In genomic region chr7:155941688-155942087, GRCh38 we compare ENCODE assay signal across 15 cellular contexts.
DNase-seq lines count a peak whose midpoint lies in the region; ATAC-seq, FAIRE-seq and TF ChIP-seq lines count a peak whose summit lies in the region.
"Had no signal": no experiment of that assay in that cellular context is flagged by ENCODE, and none has a peak within 500 bp of the region (broad histone marks: within the 10 kb centered on the region; RNA-seq: fewer than 3 reads in every experiment).

No MANE protein-coding gene starts in this region.

- H3K27ac ChIP-seq in neural cell (ENCODE audit: low read length) = peak overlapping the region; percentile 20
- no peak overlapping the region for H3K27ac ChIP-seq in A673 (ENCODE audit: low read depth, low read length, poor library complexity, severe bottlenecking)
- H3K27ac ChIP-seq: C4-2B had no signal

- TF ChIP-seq EP300 in neural cell (conservative IDR thresholded peaks at IDR 0.05; ENCODE audit: poor library complexity, severe bottlenecking) = peak; percentile 32

- no peak for ATAC-seq in HG02623 (IDR thresholded peaks at IDR 0.05; ENCODE audit: unreplicated experiment)
- ATAC-seq: GM23338 had no signal

- H3F3A ChIP-seq in neural cell (ENCODE audit: insufficient read depth, low read length, poor library complexity, severe bottlenecking) = no peaks in the 10 kb centered on the region

- TF ChIP-seq CTCF in neural cell (IDR thresholded peaks at IDR 0.05; ENCODE audit: poor library complexity, severe bottlenecking) = no peak
- no peak for TF ChIP-seq CTCF in A673 (conservative IDR thresholded peaks at IDR 0.05; ENCODE audit: low read depth, low read length)
- TF ChIP-seq CTCF in D721Med (IDR thresholded peaks at IDR 0.05; ENCODE audit: insufficient read depth, missing control alignments) = no peak

- H3K36me3 ChIP-seq in neural cell (ENCODE audit: insufficient read depth, low read length) (no peaks in the 10 kb centered on the region), A673 (ENCODE audit: insufficient read depth, low read length, poor library complexity, severe bottlenecking) (no peaks in the 10 kb centered on the region)
- H3K36me3 ChIP-seq: BE2C had no signal

- POLR2A ChIA-PET in A673 (lab: Charles Lee; ENCODE audit: low non-redundant PET) = no interaction called here

- peak; percentile 39 for DNase-seq in A172 (ENCODE audit: low spot score)
- peak; percentile 17 for DNase-seq in ELF-1 (ENCODE audit: low read depth, low spot score)
- peak; percentile 33 for DNase-seq in SK-MEL-5 (ENCODE audit: low read depth, low spot score)
- DNase-seq in activated gamma-delta T cell (lab: John Stamatoyannopoulos, UW) = no peak
- no peak for DNase-seq in A673 (ENCODE audit: low spot score)
- no peak for DNase-seq in D721Med (ENCODE audit: insufficient read length, low spot score)
- DNase-seq: BE2C; CD4-positive, alpha-beta memory T cell; DMS153; H7 had no signal

- no peak overlapping the region for H2AFZ ChIP-seq in neural cell (ENCODE audit: low read depth, low read length)
- H2AFZ ChIP-seq: GM23338 had no signal

- no peaks in the 10 kb centered on the region for H3K4me1 ChIP-seq in A673 (ENCODE audit: insufficient read depth, low read length, poor library complexity, severe bottlenecking)
- H3K4me1 ChIP-seq: BE2C had no signal

- no peak for FAIRE-seq in D721Med (lab: Jason Lieb, UNC)
- FAIRE-seq: A204.1 had no signal

- no peaks in the 10 kb centered on the region for H4K20me1 ChIP-seq in neural cell (ENCODE audit: insufficient read depth)

- no peaks in the 10 kb centered on the region for H3K79me2 ChIP-seq in neural cell (replicated peaks; ENCODE audit: insufficient read depth, low read length)

- H3K4me3 ChIP-seq in neural cell (ENCODE audit: low read length) = peak overlapping the region; percentile 17
- no peak overlapping the region for H3K4me3 ChIP-seq in A673 (ENCODE audit: low read depth, low read length, poor library complexity, severe bottlenecking)
- H3K4me3 ChIP-seq: GM23338 had no signal

- BruUV-seq in A673 (replicated peaks; lab: Mats Ljungman, UMichigan) = no TSS peak

- H3K9me2 ChIP-seq in neural cell (ENCODE audit: insufficient read depth, low read length) = no peaks in the 10 kb centered on the region

- H3K9me3 ChIP-seq in neural cell (ENCODE audit: low read length) = peaks cover 6% of the 10 kb centered on the region
- no peaks in the 10 kb centered on the region for H3K9me3 ChIP-seq in A673 (ENCODE audit: low read depth, low read length, poor library complexity, severe bottlenecking)
- H3K9me3 ChIP-seq: BE2C had no signal

- TF ChIP-seq RAD21 in neural cell (conservative IDR thresholded peaks at IDR 0.05) = peak; percentile 23

- no peak overlapping the region for H3K4me2 ChIP-seq in neural cell (ENCODE audit: low read length)
- H3K4me2 ChIP-seq: GM23338 had no signal

- no peak overlapping the region for H3K9ac ChIP-seq in neural cell (ENCODE audit: low read length)

- H3K27me3 ChIP-seq in neural cell (ENCODE audit: insufficient read depth, low read depth, low read length) = no peaks in the 10 kb centered on the region
- peaks cover 46% of the 10 kb centered on the region for H3K27me3 ChIP-seq in A673 (replicated peaks; ENCODE audit: insufficient read depth, low read depth, low read length, poor library complexity)
- H3K27me3 ChIP-seq: BE2C had no signal

- CTCF ChIA-PET in A673 (lab: Charles Lee) = no interaction called here

- in situ Hi-C loops in SK-MEL-5 (cut with HindIII; ENCODE audit: low pct_unique_long_range_greater_than_20kb, low sequenced_read_pairs) = no loop called here

- intact Hi-C loops in A673 (cut with micrococcal nuclease; ENCODE audit: unreplicated experiment) = no loop called here

TF ChIP-seq in neural cell, 6 proteins besides CTCF, POLR2A, EP300 and RAD21:
- TF ChIP-seq POLR2AphosphoS5 (IDR thresholded peaks at IDR 0.05) (peak; percentile 70), REST (IDR thresholded peaks at IDR 0.05; ENCODE audit: borderline replicate concordance) (no peak)
TF ChIP-seq in neural cell: peak in this region for 1.

Comparison
In these comparisons a context has a peak if more than half of its experiments do, and no peak if none do; other contexts are left out.
1. DNase-seq: peak in A172 (single experiment), ELF-1 (single experiment) and SK-MEL-5 (single experiment); none in activated gamma-delta T cell (single experiment), A673 (single experiment) and D721Med (single experiment).